Comparison of ENCODE assay signal across 8 cellular contexts in genomic region chr1:94713472-94714141, GRCh38.
A peak's percentile ranks its signal among the peaks of the same experiment; 100 is the strongest.
DNase-seq lines count a peak whose midpoint lies in the region; ATAC-seq and TF ChIP-seq lines count a peak whose summit lies in the region.

No MANE protein-coding gene starts in this region.

- H3K4me3 ChIP-seq in MG63 (no peak overlapping the region), uterus (no peak overlapping the region)

- DNase-seq in GM10266 (ENCODE audit: extremely low spot score), result peak; percentile 28
- peak; percentile 100 for DNase-seq in HCEC 1CT
- DNase-seq in MG63, result peak; percentile 95
- DNase-seq in brain pericyte (ENCODE audit: low read depth, low spot score), result peak; percentile 37
- DNase-seq in left lobe of liver (ENCODE audit: low spot score), result peak; percentile 61
- DNase-seq in uterus, result peak; percentile 92 to 94
- no peak for DNase-seq in middle frontal gyrus (ENCODE audit: extremely low spot score, low spot score)

- H3K27me3 ChIP-seq in MG63 (no peaks in the 10 kb centered on the region; the same call in none of the 2 replicates), uterus (no peaks in the 10 kb centered on the region)

- peak in 1 of 2 donors; percentile 27 for TF ChIP-seq POLR2A in uterus (IDR thresholded peaks at IDR 0.05)

- no peaks in the 10 kb centered on the region for H3K4me1 ChIP-seq in uterus

- peak; percentile 72 for ATAC-seq in left lobe of liver
- no peak for ATAC-seq in GM19035 (IDR thresholded peaks at IDR 0.05; ENCODE audit: unreplicated experiment)

- TF ChIP-seq CTCF in GM10266 (IDR thresholded peaks at IDR 0.05; ENCODE audit: control insufficient read depth, insufficient read depth, low read depth, missing control alignments), result no peak
- TF ChIP-seq CTCF in uterus (IDR thresholded peaks at IDR 0.05), result no peak

- H3K36me3 ChIP-seq in MG63, result no peaks in the 10 kb centered on the region; the same call in 1 of the 2 replicates
- H3K36me3 ChIP-seq in uterus, result no peaks in the 10 kb centered on the region

- peak overlapping the region; percentile 76 to 79 for H3K27ac ChIP-seq in uterus

- intact Hi-C loops in uterus (cut with DNase I; ENCODE audit: low total_unique reads), result no loop called here

- H3K9me3 ChIP-seq in MG63, result no peaks in the 10 kb centered on the region
- no peaks in the 10 kb centered on the region for H3K9me3 ChIP-seq in uterus
